Comparison of ENCODE assay signal across 9 cellular contexts in genomic region chr2:132669854-132670103, GRCh38. TPM values are rescaled to one million over a fixed set of nuclear protein-coding genes. Genes with fewer than 3 reads are reported as not detected.
DNase-seq lines count a peak whose midpoint lies in the region; ATAC-seq and TF ChIP-seq lines count a peak whose summit lies in the region.
"Had no signal": no experiment of that assay in that cellular context is flagged by ENCODE, and none has a peak within 500 bp of the region (broad histone marks: within the 10 kb centered on the region; RNA-seq: fewer than 3 reads in every experiment).

No MANE protein-coding gene starts in this region.

- no peaks in the 10 kb centered on the region for H3K9me2 ChIP-seq in Karpas-422 (replicated peaks; ENCODE audit: insufficient read depth, low read length)

- H3K27me3 Mint-ChIP-seq in activated T-helper 1 cell treated with anti-CD3 and anti-CD28 coated beads, Interleukin-12 subunit alpha, Interleukin-12 subunit beta, Interleukin-2, Interleukin-4 antibody, amounts not matched to agents 30 ng/mL and 10 ng/mL and 1 ng/mL, durations not matched to agents 14 hours and 24 hours and 36 hours (ENCODE audit: insufficient read depth) = peaks cover 35% of the 10 kb centered on the region
- H3K27me3 Mint-ChIP-seq in activated CD4-positive, alpha-beta T cell treated with anti-CD3 and anti-CD28 coated beads, Interleukin-2, amount 10 ng/mL, durations not matched to agents 24 days and 14 days = peaks cover 38% of the 10 kb centered on the region

- in situ Hi-C loops in astrocyte of the spinal cord (cut with HindIII; ENCODE audit: low sequenced_read_pairs) = no loop called here

- no peak for TF ChIP-seq EP300 in stomach (IDR thresholded peaks at IDR 0.05)

- no peak overlapping the region for H3K27ac ChIP-seq in HUES64 (ENCODE audit: low read depth, low read length)
- no peak overlapping the region for H3K27ac ChIP-seq in stomach
- no peak overlapping the region for H3K27ac ChIP-seq in Karpas-422 (ENCODE audit: low read length)

- no peaks in the 10 kb centered on the region for H3K79me2 ChIP-seq in Karpas-422 (ENCODE audit: low read length)

- H3K36me3 ChIP-seq in HUES64 (ENCODE audit: insufficient read depth, low read length) (peaks cover 15% of the 10 kb centered on the region; the same call in 1 of the 2 replicates), stomach (no peaks in the 10 kb centered on the region), Karpas-422 (ENCODE audit: insufficient read depth, low read length) (no peaks in the 10 kb centered on the region)

- TF ChIP-seq POLR2A in stomach (IDR thresholded peaks at IDR 0.05) = no peak

- H3K9me3 ChIP-seq in HUES64 (ENCODE audit: insufficient read depth, low read depth, low read length) = no peaks in the 10 kb centered on the region
- no peaks in the 10 kb centered on the region for H3K9me3 ChIP-seq in stomach
- no peaks in the 10 kb centered on the region for H3K9me3 ChIP-seq in Karpas-422 (ENCODE audit: low read length)

- no peak overlapping the region for H3K4me2 ChIP-seq in Karpas-422 (ENCODE audit: low read depth, low read length, poor library complexity, severe bottlenecking)

- no peaks in the 10 kb centered on the region for H4K20me1 ChIP-seq in Karpas-422 (ENCODE audit: insufficient read depth, low read depth, low read length)

- no peaks in the 10 kb centered on the region for H3K9me3 Mint-ChIP-seq in activated T-helper 1 cell treated with anti-CD3 and anti-CD28 coated beads, Interleukin-12 subunit alpha, Interleukin-12 subunit beta, Interleukin-2, Interleukin-4 antibody, amounts not matched to agents 30 ng/mL and 10 ng/mL and 1 ng/mL, durations not matched to agents 14 hours and 24 hours and 36 hours
- H3K9me3 Mint-ChIP-seq in activated CD4-positive, alpha-beta T cell treated with anti-CD3 and anti-CD28 coated beads, Interleukin-2, amount 10 ng/mL, durations not matched to agents 24 days and 14 days = no peaks in the 10 kb centered on the region

- H3K4me3 Mint-ChIP-seq in activated T-helper 1 cell treated with anti-CD3 and anti-CD28 coated beads, Interleukin-12 subunit alpha, Interleukin-12 subunit beta, Interleukin-2, Interleukin-4 antibody, amounts not matched to agents 30 ng/mL and 10 ng/mL and 1 ng/mL, durations not matched to agents 14 hours and 24 hours and 36 hours = no peak overlapping the region
- H3K4me3 Mint-ChIP-seq in activated CD4-positive, alpha-beta T cell treated with anti-CD3 and anti-CD28 coated beads, Interleukin-2, amount 10 ng/mL, durations not matched to agents 24 days and 14 days = no peak overlapping the region

- H3K27ac Mint-ChIP-seq in activated T-helper 1 cell treated with anti-CD3 and anti-CD28 coated beads, Interleukin-12 subunit alpha, Interleukin-12 subunit beta, Interleukin-2, Interleukin-4 antibody, amounts not matched to agents 30 ng/mL and 10 ng/mL and 1 ng/mL, durations not matched to agents 14 hours and 24 hours and 36 hours = no peak overlapping the region
- H3K27ac Mint-ChIP-seq in activated CD4-positive, alpha-beta T cell treated with anti-CD3 and anti-CD28 coated beads, Interleukin-2, amount 10 ng/mL, durations not matched to agents 24 days and 14 days = no peak overlapping the region

- peaks cover 55% of the 10 kb centered on the region for H3K27me3 ChIP-seq in HUES64 (ENCODE audit: insufficient read depth, low read length)
- peaks cover 10 to 46% (median 38%) of the 10 kb centered on the region in 3 donors for H3K27me3 ChIP-seq in stomach
- H3K27me3 ChIP-seq in Karpas-422 (ENCODE audit: low read length) = no peaks in the 10 kb centered on the region

- H3K4me1 Mint-ChIP-seq in activated T-helper 1 cell treated with anti-CD3 and anti-CD28 coated beads, Interleukin-12 subunit alpha, Interleukin-12 subunit beta, Interleukin-2, Interleukin-4 antibody, amounts not matched to agents 30 ng/mL and 10 ng/mL and 1 ng/mL, durations not matched to agents 14 hours and 24 hours and 36 hours (ENCODE audit: low read depth) = no peaks in the 10 kb centered on the region
- peaks cover 2% of the 10 kb centered on the region for H3K4me1 Mint-ChIP-seq in activated CD4-positive, alpha-beta T cell treated with anti-CD3 and anti-CD28 coated beads, Interleukin-2, amount 10 ng/mL, durations not matched to agents 24 days and 14 days

- no peak for TF ChIP-seq CTCF in astrocyte of the spinal cord (IDR thresholded peaks at IDR 0.05; ENCODE audit: low read depth, low read length)
- TF ChIP-seq CTCF in stomach (IDR thresholded peaks at IDR 0.05) = no peak

- H3K4me1 ChIP-seq in HUES64 (ENCODE audit: insufficient read depth, low read length) = peaks cover 25% of the 10 kb centered on the region
- H3K4me1 ChIP-seq in stomach = peaks cover 26 to 39% (median 36%) of the 10 kb centered on the region in 4 donors
- H3K4me1 ChIP-seq in Karpas-422 (ENCODE audit: low read length) = no peaks in the 10 kb centered on the region

- H3K9ac ChIP-seq in HUES64 (ENCODE audit: low read depth, low read length) = peak overlapping the region; percentile 52; the same call in 1 of the 2 replicates
- no peak overlapping the region for H3K9ac ChIP-seq in Karpas-422 (ENCODE audit: low read length)

- WGBS in HUES64 = under 1% methylated on average over 24 of the region's 24 CpGs
- WGBS in stomach, 5 donors = 0 to 6% (median 1%) methylated on average over 1 to 24 of the region's 24 CpGs

- intact Hi-C loops in stomach (cut with DNase I; ENCODE audit: low total_unique reads) = no loop called here
- intact Hi-C loops in activated T-helper 1 cell treated with anti-CD3 and anti-CD28 coated beads, Interleukin-12 subunit alpha, Interleukin-12 subunit beta, Interleukin-2, Interleukin-4 antibody, amounts not matched to agents 30 ng/mL and 10 ng/mL and 1 ng/mL, durations not matched to agents 14 hours and 24 hours and 36 hours (cut with micrococcal nuclease) = loop anchor here (10.0 kb wide), 1 partner anchor 505 kb away; no protein-coding TSS in a partner anchor
- intact Hi-C loops in activated CD4-positive, alpha-beta T cell treated with anti-CD3 and anti-CD28 coated beads, Interleukin-2, amount 10 ng/mL, durations not matched to agents 24 days and 14 days (cut with micrococcal nuclease) = no loop called here

- peak overlapping the region; percentile 75 for H3K4me3 ChIP-seq in HUES64 (ENCODE audit: low read length)
- H3K4me3 ChIP-seq in astrocyte of the spinal cord (ENCODE audit: low read depth, low read length) = peak overlapping the region; percentile 68
- peak overlapping the region; percentile 50 to 74 (median 56) for H3K4me3 ChIP-seq in stomach
- H3K4me3 ChIP-seq in Karpas-422 (ENCODE audit: low read length) = no peak overlapping the region

- DNase-seq in astrocyte of the spinal cord (ENCODE audit: low read depth, low spot score) (peak; percentile 24), iPS-NIHi11 (ENCODE audit: low spot score) (peak; percentile 69), stomach (no peak), Karpas-422 (no peak)
- DNase-seq in activated T-helper 1 cell treated with anti-CD3 and anti-CD28 coated beads, Interleukin-12 subunit alpha, Interleukin-12 subunit beta, Interleukin-2, Interleukin-4 antibody, amounts not matched to agents 30 ng/mL and 10 ng/mL and 1 ng/mL, durations not matched to agents 14 hours and 24 hours and 36 hours (ENCODE audit: low spot score) = no peak
- no peak for DNase-seq in activated CD4-positive, alpha-beta T cell treated with anti-CD3 and anti-CD28 coated beads, Interleukin-2, amount 10 ng/mL, durations not matched to agents 24 days and 14 days
- DNase-seq: activated effector memory CD4-positive, alpha-beta T cell treated with Interleukin-2 at 50 U/mL for 16 hours had no signal

- ATAC-seq in GM18520 (IDR thresholded peaks at IDR 0.05; ENCODE audit: unreplicated experiment) = no peak

- peaks cover 2% of the 10 kb centered on the region for H3K36me3 Mint-ChIP-seq in activated T-helper 1 cell treated with anti-CD3 and anti-CD28 coated beads, Interleukin-12 subunit alpha, Interleukin-12 subunit beta, Interleukin-2, Interleukin-4 antibody, amounts not matched to agents 30 ng/mL and 10 ng/mL and 1 ng/mL, durations not matched to agents 14 hours and 24 hours and 36 hours (ENCODE audit: low read depth)
- peaks cover 3% of the 10 kb centered on the region for H3K36me3 Mint-ChIP-seq in activated CD4-positive, alpha-beta T cell treated with anti-CD3 and anti-CD28 coated beads, Interleukin-2, amount 10 ng/mL, durations not matched to agents 24 days and 14 days (ENCODE audit: low read depth)

- no peak overlapping the region for H2AFZ ChIP-seq in Karpas-422 (ENCODE audit: low read length)

RNA-seq across cellular contexts. Expression of gene LYPD1, which starts 0.2 kb away (rescaled TPM):
- polyA plus RNA-seq in HUES64 (2013, experiment 1 of 2) = 2.8 TPM
- polyA plus RNA-seq in HUES64 (2013, experiment 2 of 2) = 3.2 TPM
- 1 to 10 TPM in 2 of 5 donors, not detected in 3; 3.3 to 8.4 TPM for total RNA-seq in stomach
- polyA plus RNA-seq in stomach = 1 to 10 TPM; 1.1 to 3.7 (median 1.1) TPM
- total RNA-seq in activated T-helper 1 cell treated with anti-CD3 and anti-CD28 coated beads, Interleukin-12 subunit alpha, Interleukin-12 subunit beta, Interleukin-2, Interleukin-4 antibody, amounts not matched to agents 30 ng/mL and 10 ng/mL and 1 ng/mL, durations not matched to agents 14 hours and 24 hours and 36 hours = not detected in 2 replicates
- 0.29 TPM in 1 of 2 replicates, not detected in the other for total RNA-seq in Karpas-422 (2014; rRNA removed; shearing (Covaris generic); ENCODE audit: low replicate concordance)
- total RNA-seq in activated CD4-positive, alpha-beta T cell treated with anti-CD3 and anti-CD28 coated beads, Interleukin-2, amount 10 ng/mL, durations not matched to agents 24 days and 14 days = not detected in 2 replicates

Comparison
In these comparisons a context has a peak if more than half of its experiments do, and no peak if none do; other contexts are left out.
1. DNase-seq: peak in astrocyte of the spinal cord (single experiment) and iPS-NIHi11 (single experiment); none in stomach (single experiment), activated T-helper 1 cell treated with anti-CD3 and anti-CD28 coated beads, Interleukin-12 subunit alpha, Interleukin-12 subunit beta, Interleukin-2, Interleukin-4 antibody, amounts not matched to agents 30 ng/mL and 10 ng/mL and 1 ng/mL, durations not matched to agents 14 hours and 24 hours and 36 hours (single experiment), Karpas-422 (single experiment) and activated CD4-positive, alpha-beta T cell treated with anti-CD3 and anti-CD28 coated beads, Interleukin-2, amount 10 ng/mL, durations not matched to agents 24 days and 14 days (single experiment).